1 cellular context compared by ENCODE assay signal in genomic region chr4:184733654-184734524, GRCh38.
TF ChIP-seq lines count a peak whose summit lies in the region.

TSS of gene CENPU (minus strand) at chr4:184734096. CDS start at chr4:184734062, 34 bp downstream.

TF ChIP-seq in GM12878, 131 proteins besides CTCF, POLR2A, EP300 and RAD21 (continued from another document and continues in another):
- no peak for TF ChIP-seq REST (IDR thresholded peaks at IDR 0.05; ENCODE audit: low read depth, low read length)
- TF ChIP-seq IKZF1 (conservative IDR thresholded peaks at IDR 0.05): peak; percentile 96
- TF ChIP-seq BACH1 (IDR thresholded peaks at IDR 0.05; ENCODE audit: borderline replicate concordance): peak; percentile 64; the same call in 1 of the 2 replicates
- TF ChIP-seq ZBTB4 (CRISPR knock-in tag; IDR thresholded peaks at IDR 0.05): no peak
- peak; percentile 95 for TF ChIP-seq MXI1 (IDR thresholded peaks at IDR 0.05; ENCODE audit: low read depth, low read length)
- peak; percentile 81 for TF ChIP-seq USF1 (IDR thresholded peaks at IDR 0.05; ENCODE audit: borderline replicate concordance, extremely low read length, insufficient read depth, low read depth, low read length)
- peak; percentile 100 for TF ChIP-seq NKRF (conservative IDR thresholded peaks at IDR 0.05)
- TF ChIP-seq TCF7 (IDR thresholded peaks at IDR 0.05; ENCODE audit: borderline replicate concordance): peak; percentile 62; the same call in 1 of the 2 replicates
- peak; percentile 81; the same call in 1 of the 2 replicates for TF ChIP-seq DPF2 (IDR thresholded peaks at IDR 0.05)
- no peak for TF ChIP-seq MYC (IDR thresholded peaks at IDR 0.05; ENCODE audit: insufficient read depth, insufficient read length, insufficient replicate concordance, low read length, severe bottlenecking)
- TF ChIP-seq IKZF2 (IDR thresholded peaks at IDR 0.05): peak; percentile 77 to 92
- TF ChIP-seq PRDM15 (CRISPR knock-in tag; IDR thresholded peaks at IDR 0.05): no peak
- TF ChIP-seq E2F8 (IDR thresholded peaks at IDR 0.05; ENCODE audit: low read depth, partially characterized antibody): peak; percentile 91
- peak; percentile 25; the same call in 1 of the 2 replicates for TF ChIP-seq JUNB (IDR thresholded peaks at IDR 0.05)
- no peak for TF ChIP-seq SRF (IDR thresholded peaks at IDR 0.05; ENCODE audit: low read depth in 2 of 2, low read length in 2 of 2)
- no peak for TF ChIP-seq NR2C1 (IDR thresholded peaks at IDR 0.05)
- TF ChIP-seq KLF5 (IDR thresholded peaks at IDR 0.05; ENCODE audit: partially characterized antibody): peak; percentile 97
- TF ChIP-seq ZBED1 (IDR thresholded peaks at IDR 0.05; ENCODE audit: borderline replicate concordance): 0 out of 2 replicates have a peak, but pooled peaks have one; percentile 77
- TF ChIP-seq RUNX3 (IDR thresholded peaks at IDR 0.05; ENCODE audit: low read length): peak; percentile 86
- TF ChIP-seq MAX (IDR thresholded peaks at IDR 0.05; ENCODE audit: low read depth, low read length): peak; percentile 85
- peak; percentile 84 for TF ChIP-seq PKNOX1 (IDR thresholded peaks at IDR 0.05)
- peak; percentile 58 for TF ChIP-seq POLR2AphosphoS5 (IDR thresholded peaks at IDR 0.05; ENCODE audit: low read length)
- TF ChIP-seq GABPA (IDR thresholded peaks at IDR 0.05; ENCODE audit: low read depth): peak; percentile 26; the same call in 1 of the 2 replicates
- no peak for TF ChIP-seq WRNIP1 (IDR thresholded peaks at IDR 0.05; ENCODE audit: borderline replicate concordance, low read depth, low read length)
- TF ChIP-seq ATF2 (IDR thresholded peaks at IDR 0.05; ENCODE audit: low read length): peak; percentile 79; the same call in 1 of the 2 replicates
- no peak for TF ChIP-seq RBBP5 (conservative IDR thresholded peaks at IDR 0.05)
- TF ChIP-seq ZSCAN29 (IDR thresholded peaks at IDR 0.05): peak; percentile 99
- no peak for TF ChIP-seq SPI1 (IDR thresholded peaks at IDR 0.05; ENCODE audit: borderline replicate concordance, insufficient read depth, low read depth, low read length)
- TF ChIP-seq SMAD1 (IDR thresholded peaks at IDR 0.05; ENCODE audit: low read depth, partially characterized antibody): no peak
- no peak for TF ChIP-seq CEBPB (IDR thresholded peaks at IDR 0.05; ENCODE audit: borderline replicate concordance in 1 of 2, low read depth in 2 of 2, low read length in 2 of 2)
- peak; percentile 76 for TF ChIP-seq EED (IDR thresholded peaks at IDR 0.05; ENCODE audit: low read depth)
- peak; percentile 95 for TF ChIP-seq RELA (IDR thresholded peaks at IDR 0.05; ENCODE audit: borderline replicate concordance, partially characterized antibody)
- TF ChIP-seq BMI1 (IDR thresholded peaks at IDR 0.05; ENCODE audit: borderline replicate concordance): no peak
- no peak for TF ChIP-seq ZNF217 (IDR thresholded peaks at IDR 0.05)
- TF ChIP-seq CBX5 (IDR thresholded peaks at IDR 0.05; ENCODE audit: low read depth): peak; percentile 98
- no peak for TF ChIP-seq SREBF2 (IDR thresholded peaks at IDR 0.05; ENCODE audit: low read length)
- no peak for TF ChIP-seq HDAC6 (IDR thresholded peaks at IDR 0.05; ENCODE audit: unreplicated experiment)
- TF ChIP-seq BHLHE40 (IDR thresholded peaks at IDR 0.05; ENCODE audit: borderline replicate concordance in 1 of 2, low read depth in 2 of 2, low read length in 1 of 2): peak in 1 of 2 experiments; percentile 83; a peak in 2 of 4 replicates
- 0 out of 2 replicates have a peak, but pooled peaks have one; percentile 59 for TF ChIP-seq ASH2L (IDR thresholded peaks at IDR 0.05; ENCODE audit: borderline replicate concordance, low read depth)
- peak; percentile 15 to 89 for TF ChIP-seq EGR1 (IDR thresholded peaks at IDR 0.05; ENCODE audit: borderline replicate concordance in 1 of 2, low read depth in 2 of 2, low read length in 2 of 2)
- peak; percentile 97; the same call in 1 of the 2 replicates for TF ChIP-seq STAT1 (conservative IDR thresholded peaks at IDR 0.05)
- no peak for TF ChIP-seq BRCA1 (IDR thresholded peaks at IDR 0.05; ENCODE audit: low read depth, low read length)
- peak; percentile 98 for TF ChIP-seq HDAC2 (IDR thresholded peaks at IDR 0.05)
